1 cellular context compared by ENCODE assay signal in the genomic region with DNA sequence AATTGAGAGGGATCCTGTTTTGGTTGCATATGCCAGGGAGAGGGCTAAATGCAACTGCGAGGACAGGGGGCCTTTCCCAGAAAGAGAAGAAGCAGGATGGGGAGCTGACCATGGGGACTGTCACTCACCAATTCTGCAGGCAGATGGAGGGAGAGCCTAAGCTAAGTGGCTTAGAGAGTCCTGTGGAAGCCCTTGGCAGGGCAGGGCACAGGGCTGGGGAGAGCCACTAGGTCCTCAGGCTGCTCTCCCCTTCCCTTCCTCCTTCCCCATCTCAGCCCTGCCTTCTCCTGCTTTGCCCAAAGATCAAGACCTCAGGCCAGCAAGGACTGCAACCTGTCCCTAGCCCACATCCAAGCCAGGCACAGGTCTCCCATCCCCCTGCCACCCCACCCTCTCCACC.
TF ChIP-seq lines count a peak whose summit lies in the region.

No MANE protein-coding gene starts in this region.

TF ChIP-seq in GM12878, 131 proteins besides CTCF, POLR2A, EP300 and RAD21:
- TF ChIP-seq CBX3 (IDR thresholded peaks at IDR 0.05; ENCODE audit: borderline replicate concordance, low read depth) (no peak), SREBF2 (IDR thresholded peaks at IDR 0.05; ENCODE audit: low read length) (no peak), SMC3 (IDR thresholded peaks at IDR 0.05; ENCODE audit: borderline replicate concordance, low read length) (no peak), BCL11A (IDR thresholded peaks at IDR 0.05; ENCODE audit: low read depth, low read length) (no peak), IKZF2 (IDR thresholded peaks at IDR 0.05) (no peak), REST (IDR thresholded peaks at IDR 0.05; ENCODE audit: low read depth, low read length) (no peak), EED (IDR thresholded peaks at IDR 0.05; ENCODE audit: low read depth) (no peak), SP1 (IDR thresholded peaks at IDR 0.05; ENCODE audit: low read depth, low read length) (no peak), RFX5 (IDR thresholded peaks at IDR 0.05; ENCODE audit: low read depth, low read length) (no peak), ETV6 (conservative IDR thresholded peaks at IDR 0.05 in 1 of 2, IDR thresholded peaks at IDR 0.05 in 1 of 2; ENCODE audit: borderline replicate concordance in 1 of 2, low read depth in 1 of 2) (no peak), WRNIP1 (IDR thresholded peaks at IDR 0.05; ENCODE audit: borderline replicate concordance, low read depth, low read length) (no peak), MYB (IDR thresholded peaks at IDR 0.05; ENCODE audit: borderline replicate concordance, low read depth, low read length) (no peak), ZBTB4 (CRISPR knock-in tag; IDR thresholded peaks at IDR 0.05) (no peak), CREM (IDR thresholded peaks at IDR 0.05; ENCODE audit: low read depth) (no peak), CREB1 (IDR thresholded peaks at IDR 0.05; ENCODE audit: low read depth) (no peak), LARP7 (IDR thresholded peaks at IDR 0.05) (no peak)
- TF ChIP-seq, protein P1, sequence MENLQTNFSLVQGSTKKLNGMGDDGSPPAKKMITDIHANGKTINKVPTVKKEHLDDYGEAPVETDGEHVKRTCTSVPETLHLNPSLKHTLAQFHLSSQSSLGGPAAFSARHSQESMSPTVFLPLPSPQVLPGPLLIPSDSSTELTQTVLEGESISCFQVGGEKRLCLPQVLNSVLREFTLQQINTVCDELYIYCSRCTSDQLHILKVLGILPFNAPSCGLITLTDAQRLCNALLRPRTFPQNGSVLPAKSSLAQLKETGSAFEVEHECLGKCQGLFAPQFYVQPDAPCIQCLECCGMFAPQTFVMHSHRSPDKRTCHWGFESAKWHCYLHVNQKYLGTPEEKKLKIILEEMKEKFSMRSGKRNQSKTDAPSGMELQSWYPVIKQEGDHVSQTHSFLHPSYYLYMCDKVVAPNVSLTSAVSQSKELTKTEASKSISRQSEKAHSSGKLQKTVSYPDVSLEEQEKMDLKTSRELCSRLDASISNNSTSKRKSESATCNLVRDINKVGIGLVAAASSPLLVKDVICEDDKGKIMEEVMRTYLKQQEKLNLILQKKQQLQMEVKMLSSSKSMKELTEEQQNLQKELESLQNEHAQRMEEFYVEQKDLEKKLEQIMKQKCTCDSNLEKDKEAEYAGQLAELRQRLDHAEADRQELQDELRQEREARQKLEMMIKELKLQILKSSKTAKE (IDR thresholded peaks at IDR 0.05; ENCODE audit: low read depth, poor library complexity, severe bottlenecking) = no peak
- TF ChIP-seq, protein P2, sequence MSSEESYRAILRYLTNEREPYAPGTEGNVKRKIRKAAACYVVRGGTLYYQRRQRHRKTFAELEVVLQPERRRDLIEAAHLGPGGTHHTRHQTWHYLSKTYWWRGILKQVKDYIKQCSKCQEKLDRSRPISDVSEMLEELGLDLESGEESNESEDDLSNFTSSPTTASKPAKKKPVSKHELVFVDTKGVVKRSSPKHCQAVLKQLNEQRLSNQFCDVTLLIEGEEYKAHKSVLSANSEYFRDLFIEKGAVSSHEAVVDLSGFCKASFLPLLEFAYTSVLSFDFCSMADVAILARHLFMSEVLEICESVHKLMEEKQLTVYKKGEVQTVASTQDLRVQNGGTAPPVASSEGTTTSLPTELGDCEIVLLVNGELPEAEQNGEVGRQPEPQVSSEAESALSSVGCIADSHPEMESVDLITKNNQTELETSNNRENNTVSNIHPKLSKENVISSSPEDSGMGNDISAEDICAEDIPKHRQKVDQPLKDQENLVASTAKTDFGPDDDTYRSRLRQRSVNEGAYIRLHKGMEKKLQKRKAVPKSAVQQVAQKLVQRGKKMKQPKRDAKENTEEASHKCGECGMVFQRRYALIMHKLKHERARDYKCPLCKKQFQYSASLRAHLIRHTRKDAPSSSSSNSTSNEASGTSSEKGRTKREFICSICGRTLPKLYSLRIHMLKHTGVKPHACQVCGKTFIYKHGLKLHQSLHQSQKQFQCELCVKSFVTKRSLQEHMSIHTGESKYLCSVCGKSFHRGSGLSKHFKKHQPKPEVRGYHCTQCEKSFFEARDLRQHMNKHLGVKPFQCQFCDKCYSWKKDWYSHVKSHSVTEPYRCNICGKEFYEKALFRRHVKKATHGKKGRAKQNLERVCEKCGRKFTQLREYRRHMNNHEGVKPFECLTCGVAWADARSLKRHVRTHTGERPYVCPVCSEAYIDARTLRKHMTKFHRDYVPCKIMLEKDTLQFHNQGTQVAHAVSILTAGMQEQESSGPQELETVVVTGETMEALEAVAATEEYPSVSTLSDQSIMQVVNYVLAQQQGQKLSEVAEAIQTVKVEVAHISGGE (CRISPR knock-in tag; IDR thresholded peaks at IDR 0.05) = no peak
